ENCODE assay signal across 9 cellular contexts in the genomic region with DNA sequence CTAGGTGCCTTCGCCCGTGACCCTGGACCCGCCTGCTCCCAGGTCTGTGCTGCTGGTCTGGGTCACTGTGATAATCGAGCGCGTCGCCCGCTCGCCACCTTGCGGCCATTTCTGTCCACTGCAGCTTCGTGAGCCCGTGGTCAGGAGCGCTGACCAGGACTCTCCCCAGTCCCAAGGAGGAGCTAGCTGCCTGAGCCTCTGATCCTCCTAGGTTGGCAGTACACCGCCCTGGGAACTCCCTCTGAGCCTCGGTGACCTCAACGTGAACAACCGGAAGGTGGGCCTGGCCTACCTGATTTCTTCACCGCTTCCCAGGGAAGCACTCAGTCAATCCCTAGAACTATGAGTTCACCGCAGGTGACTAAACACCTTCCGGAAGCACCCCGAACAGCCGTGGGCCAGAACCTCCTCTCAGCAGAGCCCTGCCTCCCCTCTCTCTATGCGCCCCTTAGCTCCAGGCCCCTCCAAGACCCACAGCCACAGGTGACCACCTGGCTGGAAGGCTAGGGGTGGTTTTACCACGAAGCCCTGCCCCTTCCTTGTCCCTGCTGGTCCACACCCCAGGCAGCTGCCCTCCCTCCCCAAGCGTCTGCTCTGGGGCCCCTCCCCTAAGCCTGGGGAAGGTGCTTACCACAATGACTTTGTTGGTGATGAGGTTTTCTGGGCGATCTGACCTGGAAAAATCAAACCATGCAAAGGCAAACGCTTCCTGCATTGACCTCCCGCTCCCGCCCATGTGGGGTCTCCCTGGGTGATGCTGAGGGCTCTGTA. TPM values are rescaled to one million over a fixed set of nuclear protein-coding genes. Genes with fewer than 3 reads are reported as not detected.
DNase-seq lines count a peak whose midpoint lies in the region; ATAC-seq lines count a peak whose summit lies in the region.
"Had no signal": no experiment of that assay in that cellular context is flagged by ENCODE, and none has a peak within 500 bp of the region (broad histone marks: within the 10 kb centered on the region; RNA-seq: fewer than 3 reads in every experiment).

No MANE protein-coding gene starts in this region.

- H3K36me3 ChIP-seq in H7 (replicated peaks; ENCODE audit: control insufficient read depth, insufficient read depth, low read length), result no peaks in the 10 kb centered on the region
- no peaks in the 10 kb centered on the region for H3K36me3 ChIP-seq in adipocyte (ENCODE audit: control insufficient read depth, insufficient read depth, low read length, severe bottlenecking)

- intact Hi-C loops in Right ventricle myocardium superior (cut with DNase I), result no loop called here

- peak in 11 of 14 donors; percentile 11 to 65 (median 27) for DNase-seq in C1 segment of cervical spinal cord (lab: John Stamatoyannopoulos, UW)
- peak; percentile 92 for DNase-seq in H7
- peak; percentile 20 for DNase-seq in SHP77 treated with DMSO at 0.1 percent for 48 hours (lab: John Stamatoyannopoulos, UW)
- DNase-seq in adipocyte (ENCODE audit: low read depth), result peak; percentile 83
- DNase-seq in Right ventricle myocardium superior, result peak; percentile 80
- DNase-seq in pons (ENCODE audit: low spot score), result peak; percentile 28

- no peak overlapping the region for H3K9ac ChIP-seq in adipocyte (ENCODE audit: low read length)

- ATAC-seq in Right ventricle myocardium superior (ENCODE audit: poor library complexity) (peak; percentile 92), HG03354 (IDR thresholded peaks at IDR 0.05; ENCODE audit: poor library complexity, severe bottlenecking, unreplicated experiment) (no peak), HG02642 (IDR thresholded peaks at IDR 0.05; ENCODE audit: poor library complexity, unreplicated experiment) (no peak)

- no peaks in the 10 kb centered on the region for H3K9me3 ChIP-seq in adipocyte (ENCODE audit: control insufficient read depth, low read length)

- H3K4me1 ChIP-seq in adipocyte (ENCODE audit: control insufficient read depth, insufficient read depth, low read length), result no peaks in the 10 kb centered on the region

- H3K27me3 ChIP-seq in H7 (ENCODE audit: control insufficient read depth, insufficient read depth, low read length) (no peaks in the 10 kb centered on the region), adipocyte (replicated peaks; ENCODE audit: control insufficient read depth, insufficient read depth, low read length) (peaks cover 82% of the 10 kb centered on the region)

- H3K4me3 ChIP-seq in H7 (ENCODE audit: insufficient read depth, low read depth, low read length) (no peak overlapping the region), adipocyte (ENCODE audit: low read length) (no peak overlapping the region)

RNA-seq across cellular contexts. Expression of gene PLA2G4D, which starts 9.7 kb away (rescaled TPM):
- total RNA-seq in H7 (2014; rRNA removed; shearing (Covaris generic)), result 0.11 and 0.17 TPM in 2 replicates
- not detected for total RNA-seq in Right ventricle myocardium superior
- total RNA-seq: skeletal muscle tissue had no signal

Comparison
In these comparisons a context has a peak if more than half of its experiments do, and no peak if none do; other contexts are left out.
1. DNase-seq: peak in every context shown above with its lines; median percentile 92 in H7; 83 in adipocyte; 80 in Right ventricle myocardium superior; 28 in pons; 27 in C1 segment of cervical spinal cord; 20 in SHP77 treated with DMSO at 0.1 percent for 48 hours.